ENCODE assay signal across 30 cellular contexts in the genomic region with DNA sequence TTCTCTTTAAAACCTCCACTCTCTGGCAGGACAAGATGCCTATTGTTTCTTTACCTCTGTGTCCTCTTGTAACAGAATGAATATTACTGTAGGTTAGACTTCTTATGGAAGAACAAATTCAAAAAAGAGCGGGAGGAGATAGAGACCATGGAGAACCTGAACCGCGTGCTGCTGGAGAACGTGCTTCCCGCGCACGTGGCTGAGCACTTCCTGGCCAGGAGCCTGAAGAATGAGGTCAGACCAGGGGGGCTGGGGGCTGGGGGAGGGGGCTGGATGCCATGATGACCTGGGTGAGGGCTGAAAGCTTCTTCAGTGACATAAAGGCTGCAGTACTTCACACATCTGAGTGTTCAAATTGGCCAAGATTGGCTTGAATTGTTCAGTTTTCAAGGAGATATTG.
"Had no signal": no experiment of that assay in that cellular context is flagged by ENCODE, and none has a peak within 500 bp of the region (broad histone marks: within the 10 kb centered on the region; RNA-seq: fewer than 3 reads in every experiment).

No MANE protein-coding gene starts in this region.

- H3K9me3 ChIP-seq: ovary, psoas muscle, right lobe of liver, sigmoid colon, suprapubic skin, testis, tibial artery, transverse colon, upper lobe of right lung, uterus had no signal

- DNase-seq: natural killer cell; occipital lobe; ovary; posterior cingulate gyrus; psoas muscle; right cardiac atrium; right lobe of liver; sigmoid colon; small intestine; stimulated activated CD4-positive, alpha-beta T cell treated with anti-CD3 and anti-CD28 coated beads, Interleukin-15, amount 100 ng/mL, for 24 hours; stimulated activated CD4-positive, alpha-beta T cell treated with anti-CD3 and anti-CD28 coated beads, Interleukin-2, amount 100 ng/mL, for 24 hours; stimulated activated CD4-positive, alpha-beta T cell treated with anti-CD3 and anti-CD28 coated beads, Interleukin-4, amount 100 ng/mL, for 1 hour; stimulated activated CD4-positive, alpha-beta T cell treated with anti-CD3 and anti-CD28 coated beads, Interleukin-4, amount 100 ng/mL, for 4 hours; stimulated activated CD8-positive, alpha-beta memory T cell treated with anti-CD3 and anti-CD28 coated beads, Interleukin-4, amount 100 ng/mL, for 48 hours; stimulated activated naive CD4-positive, alpha-beta T cell; stimulated activated naive CD8-positive, alpha-beta T cell treated with anti-CD3 and anti-CD28 coated beads, Interleukin-15, amount 100 ng/mL, for 72 hours; stimulated activated naive CD8-positive, alpha-beta T cell treated with anti-CD3 and anti-CD28 coated beads, Interleukin-15, Interleukin-2, amounts not matched to agents 100 U/mL and 50 U/mL, for 24 hours; substantia nigra; testis; tibial artery; transverse colon; upper lobe of right lung; uterus had no signal

- H3K4me1 Mint-ChIP-seq: natural killer cell; nephron; stimulated activated naive CD8-positive, alpha-beta T cell treated with anti-CD3 and anti-CD28 coated beads, Interleukin-15, amount 100 ng/mL, for 72 hours had no signal

- H3K27ac Mint-ChIP-seq: natural killer cell; nephron; neural progenitor cell; progenitor cell of endocrine pancreas; stimulated activated memory B cell treated with anti-CD40 and anti-IgM and Interleukin-4, amounts not matched to agents 10 μg/mL and 1 μg/mL and 100 μg/mL, for 72 hours; stimulated activated naive CD8-positive, alpha-beta T cell treated with anti-CD3 and anti-CD28 coated beads, Interleukin-15, amount 100 ng/mL, for 72 hours; type B pancreatic cell had no signal

- H3K27ac ChIP-seq: neural progenitor cell, ovary, parathyroid adenoma, psoas muscle, right lobe of liver, sigmoid colon, suprapubic skin, testis, tibial artery, transverse colon, upper lobe of right lung, uterus had no signal

- H3K4me3 ChIP-seq: neural progenitor cell, ovary, psoas muscle, right lobe of liver, sigmoid colon, suprapubic skin, testis, tibial artery, transverse colon, upper lobe of right lung, uterus had no signal

- H3K79me2 ChIP-seq: parathyroid adenoma had no signal

- H3K4me1 ChIP-seq: psoas muscle, right lobe of liver, sigmoid colon, suprapubic skin, tibial artery, transverse colon, upper lobe of right lung, uterus had no signal

- H3K36me3 ChIP-seq: neural progenitor cell, ovary, right lobe of liver, sigmoid colon, tibial artery, transverse colon, upper lobe of right lung, uterus had no signal

- H3K36me3 Mint-ChIP-seq: natural killer cell; neural progenitor cell; stimulated activated memory B cell treated with anti-CD40 and anti-IgM and Interleukin-4, amounts not matched to agents 10 μg/mL and 1 μg/mL and 100 μg/mL, for 72 hours; type B pancreatic cell had no signal

- ATAC-seq: natural killer cell; psoas muscle; right cardiac atrium; right lobe of liver; stimulated activated memory B cell treated with anti-CD40 and anti-IgM and Interleukin-4, amounts not matched to agents 10 μg/mL and 1 μg/mL and 100 μg/mL, for 72 hours; stimulated activated naive CD8-positive, alpha-beta T cell treated with anti-CD3 and anti-CD28 coated beads, Interleukin-15, amount 100 ng/mL, for 72 hours; stimulated activated naive CD8-positive, alpha-beta T cell treated with anti-CD3 and anti-CD28 coated beads, Interleukin-15, Interleukin-2, amounts not matched to agents 100 U/mL and 50 U/mL, for 24 hours; upper lobe of right lung had no signal

- H3K9me3 Mint-ChIP-seq: natural killer cell; nephron; neural progenitor cell; stimulated activated memory B cell treated with anti-CD40 and anti-IgM and Interleukin-4, amounts not matched to agents 10 μg/mL and 1 μg/mL and 100 μg/mL, for 72 hours; stimulated activated naive CD8-positive, alpha-beta T cell treated with anti-CD3 and anti-CD28 coated beads, Interleukin-15, amount 100 ng/mL, for 72 hours; type B pancreatic cell had no signal

- H3K4me2 ChIP-seq: neural progenitor cell had no signal

- H3K27me3 ChIP-seq: neural progenitor cell, ovary, right lobe of liver, sigmoid colon, suprapubic skin, testis, tibial artery, transverse colon, upper lobe of right lung, uterus had no signal

- H3K9ac ChIP-seq: neural progenitor cell, parathyroid adenoma had no signal

- H2AFZ ChIP-seq: neural progenitor cell, parathyroid adenoma had no signal

- FAIRE-seq: small intestine had no signal

- H3K4me3 Mint-ChIP-seq: natural killer cell; nephron; neural progenitor cell; stimulated activated memory B cell treated with anti-CD40 and anti-IgM and Interleukin-4, amounts not matched to agents 10 μg/mL and 1 μg/mL and 100 μg/mL, for 72 hours; stimulated activated naive CD8-positive, alpha-beta T cell treated with anti-CD3 and anti-CD28 coated beads, Interleukin-15, amount 100 ng/mL, for 72 hours; type B pancreatic cell had no signal
